Comparison of ENCODE assay signal across 16 cellular contexts in the genomic region with DNA sequence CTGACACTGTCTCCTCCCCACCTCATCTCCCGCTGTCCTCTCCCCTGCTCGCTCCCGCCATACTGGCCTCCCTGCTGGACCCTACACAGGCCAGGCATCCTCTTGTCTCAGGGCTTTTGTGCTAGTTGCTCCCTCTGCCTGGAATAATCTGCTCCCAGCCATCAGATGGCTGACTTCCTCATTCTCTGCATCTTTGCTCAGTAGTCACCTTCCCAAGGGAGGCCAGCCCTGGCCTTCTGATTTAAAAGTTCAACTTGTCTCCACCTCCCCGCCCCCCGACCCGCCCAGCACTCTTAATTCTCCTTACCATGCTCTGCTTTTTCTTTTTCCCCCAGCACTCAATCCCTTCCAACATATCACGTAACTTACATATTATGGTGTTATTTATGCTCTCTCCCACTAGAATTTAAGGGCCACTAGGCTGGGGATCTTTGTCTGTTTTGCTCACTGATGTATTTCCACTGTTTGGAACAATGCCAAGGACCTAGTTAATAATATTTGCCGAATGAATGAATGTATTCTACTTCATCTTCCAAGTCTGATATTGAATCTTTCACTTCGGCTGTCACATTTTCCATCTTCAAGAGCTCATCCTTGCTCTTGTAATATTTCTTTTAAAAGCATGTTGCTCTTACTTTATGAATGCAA.
DNase-seq lines count a peak whose midpoint lies in the region; ATAC-seq and TF ChIP-seq lines count a peak whose summit lies in the region.
"Had no signal": no experiment of that assay in that cellular context is flagged by ENCODE, and none has a peak within 500 bp of the region (broad histone marks: within the 10 kb centered on the region; RNA-seq: fewer than 3 reads in every experiment).

No MANE protein-coding gene starts in this region.

- H3K4me3 Mint-ChIP-seq in T-helper 2 cell treated with Interferon-gamma antibody and Interleukin-4, amounts not matched to agents 5 μg/mL and 100 μg/mL, for 36 hours, result no peak overlapping the region
- H3K4me3 Mint-ChIP-seq: CD14-positive monocyte; CD8-positive, alpha-beta T cell had no signal

- no peaks in the 10 kb centered on the region for H3K27me3 ChIP-seq in dorsolateral prefrontal cortex
- H3K27me3 ChIP-seq in upper lobe of right lung, result no peaks in the 10 kb centered on the region

- H3K27me3 Mint-ChIP-seq in T-helper 2 cell treated with Interferon-gamma antibody and Interleukin-4, amounts not matched to agents 5 μg/mL and 100 μg/mL, for 36 hours (ENCODE audit: low read depth), result no peaks in the 10 kb centered on the region

- H3K27ac ChIP-seq in dorsolateral prefrontal cortex, result peak overlapping the region in 46 of 59 donors; percentile 1 to 80 (median 52)
- H3K27ac ChIP-seq in upper lobe of right lung, result no peak overlapping the region
- H3K27ac ChIP-seq: 22Rv1, GM23248 had no signal

- H3K36me3 Mint-ChIP-seq in T-helper 2 cell treated with Interferon-gamma antibody and Interleukin-4, amounts not matched to agents 5 μg/mL and 100 μg/mL, for 36 hours (ENCODE audit: low read depth), result no peaks in the 10 kb centered on the region
- H3K36me3 Mint-ChIP-seq: CD14-positive monocyte; CD8-positive, alpha-beta T cell had no signal

- TF ChIP-seq CTCF in dorsolateral prefrontal cortex (IDR thresholded peaks at IDR 0.05 in 54 of 56, conservative IDR thresholded peaks at IDR 0.05 in 2 of 56; ENCODE audit: low read depth in 1 of 56, partially characterized antibody in 56 of 56), result no peak
- TF ChIP-seq CTCF in upper lobe of right lung (IDR thresholded peaks at IDR 0.05), result no peak

- H3K4me3 ChIP-seq in dorsolateral prefrontal cortex, result no peak overlapping the region
- no peak overlapping the region for H3K4me3 ChIP-seq in upper lobe of right lung
- H3K4me3 ChIP-seq: GM23248 had no signal

- no peak for DNase-seq in T-helper 2 cell treated with Interferon-gamma antibody and Interleukin-4, amounts not matched to agents 5 μg/mL and 100 μg/mL, for 36 hours (ENCODE audit: low spot score)
- DNase-seq in T-helper 2 cell (no peak), HT-29 (ENCODE audit: low spot score) (peak; percentile 53), dorsolateral prefrontal cortex (no peak), upper lobe of right lung (no peak), iPS-NIHi11 (ENCODE audit: low spot score) (no peak)
- no peak for DNase-seq in activated CD4-positive, CD25-positive, alpha-beta regulatory T cell treated with anti-CD3 and anti-CD28 coated beads, Interleukin-2, amount 50 U/mL, for 72 hours
- DNase-seq: CD8-positive, alpha-beta T cell; COR-L47; DND-41; GDM1; GM23248; H7 had no signal

- ATAC-seq in upper lobe of right lung (peak; percentile 27), HG03460 (IDR thresholded peaks at IDR 0.05; ENCODE audit: unreplicated experiment) (no peak)
- ATAC-seq: CD8-positive, alpha-beta T cell had no signal

- intact Hi-C loops in dorsolateral prefrontal cortex (cut with DNase I), result no loop called here
- intact Hi-C loops in upper lobe of right lung (cut with DNase I), result no loop called here

- no peaks in the 10 kb centered on the region for H3K4me1 ChIP-seq in upper lobe of right lung

- H3K27ac Mint-ChIP-seq in T-helper 2 cell treated with Interferon-gamma antibody and Interleukin-4, amounts not matched to agents 5 μg/mL and 100 μg/mL, for 36 hours, result peak overlapping the region; percentile 9
- H3K27ac Mint-ChIP-seq: CD14-positive monocyte; CD8-positive, alpha-beta T cell had no signal

- no peaks in the 10 kb centered on the region for H3K9me3 Mint-ChIP-seq in T-helper 2 cell treated with Interferon-gamma antibody and Interleukin-4, amounts not matched to agents 5 μg/mL and 100 μg/mL, for 36 hours
- H3K9me3 Mint-ChIP-seq: CD8-positive, alpha-beta T cell had no signal

- H3K9me3 ChIP-seq in upper lobe of right lung, result no peaks in the 10 kb centered on the region

- H3K4me1 Mint-ChIP-seq in T-helper 2 cell treated with Interferon-gamma antibody and Interleukin-4, amounts not matched to agents 5 μg/mL and 100 μg/mL, for 36 hours (ENCODE audit: low read depth), result no peaks in the 10 kb centered on the region
- H3K4me1 Mint-ChIP-seq: CD14-positive monocyte had no signal

- no peaks in the 10 kb centered on the region for H3K36me3 ChIP-seq in upper lobe of right lung
